19 cellular contexts compared by ENCODE assay signal in genomic region chr3:46659285-46659684, GRCh38. TPM values are rescaled to one million over a fixed set of nuclear protein-coding genes. Genes with fewer than 3 reads are reported as not detected.
DNase-seq lines count a peak whose midpoint lies in the region; ATAC-seq and FAIRE-seq lines count a peak whose summit lies in the region.
"Had no signal": no experiment of that assay in that cellular context is flagged by ENCODE, and none has a peak within 500 bp of the region (broad histone marks: within the 10 kb centered on the region; RNA-seq: fewer than 3 reads in every experiment).

No MANE protein-coding gene starts in this region.

- H3K9me3 ChIP-seq in small intestine (ENCODE audit: control insufficient read depth, low read depth) = no peaks in the 10 kb centered on the region

- DNase-seq in Ammon's horn (ENCODE audit: low spot score) (peak; percentile 1), EL (peak; percentile 53), RPMI7951 (ENCODE audit: low read depth) (peak; percentile 92), kidney tubule cell (ENCODE audit: low spot score) (peak; percentile 20), small intestine (no peak), Kasumi-1 (lab: John Stamatoyannopoulos, UW) (no peak), DMS153 treated with DMSO at 0.1 percent for 48 hours (lab: John Stamatoyannopoulos, UW; ENCODE audit: unreplicated experiment) (no peak)
- DNase-seq: activated naive CD8-positive, alpha-beta T cell treated with anti-CD3 and anti-CD28 coated beads, Interleukin-2, amount 10 ng/mL, durations not matched to agents 7 days and 5 days; activated T-cell treated with anti-CD3 and anti-CD28 coated beads, Interleukin-2, amount 50 U/mL, for 1 hour; caudate nucleus; DMS 273 treated with DMSO at 0.1 percent for 48 hours; foreskin melanocyte; natural killer cell; NK-92 treated with Interleukin-12 subunit alpha and Interleukin-12 subunit beta, amount 100 ng/mL, for 24 hours had no signal

- ATAC-seq in HG02798 (IDR thresholded peaks at IDR 0.05; ENCODE audit: poor library complexity, unreplicated experiment) = no peak
- ATAC-seq: natural killer cell, Right ventricle myocardium inferior had no signal

- no peaks in the 10 kb centered on the region for H3K36me3 ChIP-seq in small intestine (ENCODE audit: control insufficient read depth in 2 of 2, insufficient read depth in 2 of 2, low read length in 2 of 2)

- FAIRE-seq in small intestine (lab: Jason Lieb, UNC) = no peak
- FAIRE-seq: endometrium had no signal

- no peak overlapping the region for H3K4me3 ChIP-seq in small intestine (ENCODE audit: low read depth in 1 of 2, low read length in 2 of 2)

- H3K27ac ChIP-seq in small intestine (ENCODE audit: low read depth in 1 of 2, low read length in 1 of 2) = no peak overlapping the region

- no peaks in the 10 kb centered on the region for H3K27me3 ChIP-seq in small intestine (ENCODE audit: control insufficient read depth in 2 of 2, insufficient read depth in 2 of 2, low read length in 2 of 2)

- WGBS in small intestine, 3 donors = 88 to 94% (median 90%) methylated on average over 8 of the region's 8 CpGs

- no peaks in the 10 kb centered on the region for H3K4me1 ChIP-seq in small intestine (ENCODE audit: control insufficient read depth in 2 of 2, insufficient read depth in 1 of 2, low read depth in 1 of 2, low read length in 1 of 2)

RNA-seq across cellular contexts. Expression of gene ALS2CL, which starts 34.2 kb away (rescaled TPM):
- 0.59 and 1.2 TPM in 2 replicates for total RNA-seq in RPMI7951 (2014; rRNA removed; shearing (Covaris generic))
- polyA plus RNA-seq in small intestine = 10 to 100 TPM; 11.8 to 100.0 (median 58.6) TPM

RNA-seq across cellular contexts. Expression of gene TMIE, which starts 41.9 kb away (rescaled TPM):
- 0.10 TPM in 1 of 2 replicates, not detected in the other for total RNA-seq in RPMI7951 (2014; rRNA removed; shearing (Covaris generic))
- under 1 TPM in 1 of 3 donors, not detected in 2; 0.70 TPM for polyA plus RNA-seq in small intestine
- total RNA-seq: natural killer cell; T-helper 2 cell treated with Interferon-gamma antibody and Interleukin-4, amounts not matched to agents 100 ng/mL and 5 ng/mL, for 36 hours had no signal

RNA-seq across cellular contexts. Expression of gene FAM240A, which starts 47.0 kb away (rescaled TPM):
- total RNA-seq in RPMI7951 (2014; rRNA removed; shearing (Covaris generic)) = not detected in 2 replicates
- not detected for polyA plus RNA-seq in small intestine
- total RNA-seq: activated naive CD8-positive, alpha-beta T cell treated with anti-CD3 and anti-CD28 coated beads, Interleukin-2, amount 10 ng/mL, durations not matched to agents 7 days and 5 days; lung microvascular endothelial cell; natural killer cell; Right ventricle myocardium inferior; T-helper 2 cell treated with Interferon-gamma antibody and Interleukin-4, amounts not matched to agents 100 ng/mL and 5 ng/mL, for 36 hours had no signal

RNA-seq across cellular contexts. Expression of gene PRSS50, which starts 58.4 kb away (rescaled TPM):
- total RNA-seq in RPMI7951 (2014; rRNA removed; shearing (Covaris generic)) = not detected in 2 replicates
- polyA plus RNA-seq in small intestine = under 1 TPM in 1 of 3 donors, not detected in 2; 0.01 TPM
- total RNA-seq: activated naive CD8-positive, alpha-beta T cell treated with anti-CD3 and anti-CD28 coated beads, Interleukin-2, amount 10 ng/mL, durations not matched to agents 7 days and 5 days; lung microvascular endothelial cell; T-helper 2 cell treated with Interferon-gamma antibody and Interleukin-4, amounts not matched to agents 100 ng/mL and 5 ng/mL, for 36 hours had no signal

Comparison
In these comparisons a context has a peak if more than half of its experiments do, and no peak if none do; other contexts are left out.
1. DNase-seq: peak in Ammon's horn (single experiment), EL (single experiment), RPMI7951 (single experiment) and kidney tubule cell (single experiment); none in small intestine (single experiment), Kasumi-1 (0 of 2) and DMS153 treated with DMSO at 0.1 percent for 48 hours (single experiment).